Comparison of ENCODE assay signal across 12 cellular contexts in the genomic region with DNA sequence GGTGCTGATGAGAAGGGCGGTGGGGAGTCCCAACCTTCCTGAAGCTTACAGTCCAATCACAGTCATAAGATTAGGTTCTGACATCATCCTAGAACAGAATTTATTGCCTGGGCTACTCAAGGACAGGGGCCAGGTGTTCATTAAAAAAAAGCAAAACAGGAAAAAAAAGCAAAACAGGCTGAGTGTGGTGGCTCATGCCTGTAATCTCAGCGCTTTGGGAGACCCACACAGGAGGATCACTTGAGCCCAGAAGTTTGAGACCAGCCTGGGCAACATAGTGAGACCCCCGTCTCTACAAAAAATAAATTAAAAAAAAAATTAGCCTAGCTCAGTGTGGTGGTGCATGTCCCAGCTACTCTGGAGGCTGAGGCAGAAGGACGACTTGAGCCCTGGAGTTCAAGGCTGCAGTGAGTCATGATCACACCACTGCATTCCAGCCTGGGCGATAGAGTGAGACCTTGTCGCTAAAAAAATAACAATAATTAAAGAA. TPM values are rescaled to one million over a fixed set of nuclear protein-coding genes. Genes with fewer than 3 reads are reported as not detected.
DNase-seq lines count a peak whose midpoint lies in the region; TF ChIP-seq lines count a peak whose summit lies in the region.
"Had no signal": no experiment of that assay in that cellular context is flagged by ENCODE, and none has a peak within 500 bp of the region (broad histone marks: within the 10 kb centered on the region; RNA-seq: fewer than 3 reads in every experiment).

No MANE protein-coding gene starts in this region.

- H3K36me3 ChIP-seq in spleen: no peaks in the 10 kb centered on the region

- no peak for TF ChIP-seq CTCF in choroid plexus epithelial cell (conservative IDR thresholded peaks at IDR 0.05; ENCODE audit: low read depth, low read length)
- TF ChIP-seq CTCF in spleen (IDR thresholded peaks at IDR 0.05 in 8 of 11, conservative IDR thresholded peaks at IDR 0.05 in 3 of 11): no peak

- H3K9me3 ChIP-seq in spleen: no peaks in the 10 kb centered on the region

- WGBS in spleen, 5 donors: 63 to 76% (median 69%) methylated on average over 6 of the region's 6 CpGs

- H3K4me1 ChIP-seq in spleen: peaks cover 22 to 76% (median 66%) of the 10 kb centered on the region in 6 donors

- H3K27me3 ChIP-seq in spleen (replicated peaks in 1 of 7): peaks cover 0 to 16% (median 0%) of the 10 kb centered on the region in 7 donors

- peak; percentile 19 for DNase-seq in DMS 273 (lab: John Stamatoyannopoulos, UW; ENCODE audit: unreplicated experiment)
- DNase-seq in DMS 273 treated with DMSO at 0.1 percent for 48 hours (lab: John Stamatoyannopoulos, UW): no peak
- peak; percentile 45 for DNase-seq in M059J (ENCODE audit: low read depth)
- DNase-seq in choroid plexus epithelial cell (ENCODE audit: low read depth): peak; percentile 20
- no peak for DNase-seq in spleen
- DNase-seq in NCI-H2081 treated with DMSO at 0.1 percent for 48 hours (lab: John Stamatoyannopoulos, UW): no peak
- no peak for DNase-seq in amniotic stem cell (lab: John Stamatoyannopoulos, UW)
- no peak for DNase-seq in superior temporal gyrus (ENCODE audit: extremely low spot score)
- DNase-seq: activated effector memory CD4-positive, alpha-beta T cell treated with anti-CD3 and anti-CD28 coated beads, Interleukin-2, amount 50 U/mL, for 16 hours; hypothalamus; T1000 had no signal

- H3K4me3 ChIP-seq in choroid plexus epithelial cell (ENCODE audit: low read depth, low read length) (no peak overlapping the region), spleen (peak overlapping the region in 1 of 8 donors; percentile 84)

- peak overlapping the region in 5 of 8 donors; percentile 26 to 97 (median 96) for H3K27ac ChIP-seq in spleen
- H3K27ac ChIP-seq: 22Rv1 had no signal

- intact Hi-C loops in spleen (cut with DNase I; ENCODE audit: low total_unique reads): no loop called here

- TF ChIP-seq POLR2A in spleen (IDR thresholded peaks at IDR 0.05): no peak

RNA-seq across cellular contexts. Expression of gene RAB9A, which starts 3.0 kb away (rescaled TPM):
- 37.4 and 38.9 TPM in 2 replicates for total RNA-seq in M059J (2014; rRNA removed; shearing (Covaris generic))
- 10 to 100 TPM; 24.7 to 36.5 (median 30.7) TPM for total RNA-seq in spleen
- polyA plus RNA-seq in spleen: 10 to 100 TPM; 20.3 to 24.1 (median 23.1) TPM

RNA-seq across cellular contexts. Expression of gene TCEANC, which starts 38.9 kb away (rescaled TPM):
- total RNA-seq in M059J (2014; rRNA removed; shearing (Covaris generic)): 1.4 and 5.1 TPM in 2 replicates
- total RNA-seq in spleen: 10 to 100 TPM in 3 of 7 donors, 1 to 10 TPM in 4; 7.0 to 11.6 (median 8.8) TPM
- 1 to 10 TPM; 2.6 to 3.7 (median 3.5) TPM for polyA plus RNA-seq in spleen

RNA-seq across cellular contexts. Expression of gene TRAPPC2, which starts 42.5 kb away (rescaled TPM):
- total RNA-seq in M059J (2014; rRNA removed; shearing (Covaris generic)): 21.9 and 22.0 TPM in 2 replicates
- total RNA-seq in spleen: 10 to 100 TPM; 21.2 to 29.5 (median 23.8) TPM
- 10 to 100 TPM; 10.8 to 12.0 (median 11.2) TPM for polyA plus RNA-seq in spleen

RNA-seq across cellular contexts. Expression of gene OFD1, which starts 42.7 kb away (rescaled TPM):
- total RNA-seq in M059J (2014; rRNA removed; shearing (Covaris generic)): 7.2 and 12.9 TPM in 2 replicates
- 10 to 100 TPM; 33.6 to 54.8 (median 47.7) TPM for total RNA-seq in spleen
- polyA plus RNA-seq in spleen: 100 to 1,000 TPM in 1 of 3 donors, 10 to 100 TPM in 2; 52.1 to 138 (median 54.0) TPM

Comparison
In these comparisons a context has a peak if more than half of its experiments do, and no peak if none do; other contexts are left out.
1. DNase-seq: peak in DMS 273 (single experiment), M059J (single experiment) and choroid plexus epithelial cell (single experiment); none in DMS 273 treated with DMSO at 0.1 percent for 48 hours (single experiment), spleen (single experiment), NCI-H2081 treated with DMSO at 0.1 percent for 48 hours (single experiment), amniotic stem cell (single experiment) and superior temporal gyrus (single experiment).